17 cellular contexts compared by ENCODE assay signal in genomic region chr2:157933549-157933948, GRCh38.
"Had no signal": no experiment of that assay in that cellular context is flagged by ENCODE, and none has a peak within 500 bp of the region (broad histone marks: within the 10 kb centered on the region; RNA-seq: fewer than 3 reads in every experiment).

No MANE protein-coding gene starts in this region.

- H3K27me3 Mint-ChIP-seq: activated CD4-positive, alpha-beta memory T cell treated with anti-CD3 and anti-CD28 coated beads for 36 hours; activated CD4-positive, alpha-beta T cell treated with anti-CD3 and anti-CD28 coated beads for 36 hours; activated CD8-positive, alpha-beta memory T cell treated with anti-CD3 and anti-CD28 coated beads, Interleukin-2, amount 10 ng/mL, durations not matched to agents 7 days and 5 days; activated naive CD4-positive, alpha-beta T cell treated with anti-CD3 and anti-CD28 coated beads, Interleukin-2, amount 50 U/mL, for 24 hours had no signal

- H3K27ac Mint-ChIP-seq: activated CD4-positive, alpha-beta memory T cell treated with anti-CD3 and anti-CD28 coated beads for 36 hours; activated CD4-positive, alpha-beta T cell treated with anti-CD3 and anti-CD28 coated beads for 36 hours; activated CD8-positive, alpha-beta memory T cell treated with anti-CD3 and anti-CD28 coated beads, Interleukin-2, amount 10 ng/mL, durations not matched to agents 7 days and 5 days; activated naive CD4-positive, alpha-beta T cell treated with anti-CD3 and anti-CD28 coated beads, Interleukin-2, amount 50 U/mL, for 24 hours; naive thymus-derived CD4-positive, alpha-beta T cell; stimulated activated effector memory CD8-positive, alpha-beta T cell treated with anti-CD3 and anti-CD28 coated beads, Interleukin-12 subunit alpha, Interleukin-12 subunit beta, amount 100 ng/mL, for 72 hours had no signal

- H3K36me3 Mint-ChIP-seq: activated CD4-positive, alpha-beta memory T cell treated with anti-CD3 and anti-CD28 coated beads for 36 hours; activated CD8-positive, alpha-beta memory T cell treated with anti-CD3 and anti-CD28 coated beads, Interleukin-2, amount 10 ng/mL, durations not matched to agents 7 days and 5 days; activated naive CD4-positive, alpha-beta T cell treated with anti-CD3 and anti-CD28 coated beads, Interleukin-2, amount 50 U/mL, for 24 hours; stimulated activated effector memory CD8-positive, alpha-beta T cell treated with anti-CD3 and anti-CD28 coated beads, Interleukin-12 subunit alpha, Interleukin-12 subunit beta, amount 100 ng/mL, for 72 hours had no signal

- H3K27ac ChIP-seq: body of pancreas, coronary artery, WERI-Rb-1 had no signal

- H3K27me3 ChIP-seq: body of pancreas had no signal

- H3K4me1 Mint-ChIP-seq: activated CD8-positive, alpha-beta memory T cell treated with anti-CD3 and anti-CD28 coated beads, Interleukin-2, amount 10 ng/mL, durations not matched to agents 7 days and 5 days; stimulated activated effector memory CD8-positive, alpha-beta T cell treated with anti-CD3 and anti-CD28 coated beads, Interleukin-12 subunit alpha, Interleukin-12 subunit beta, amount 100 ng/mL, for 72 hours had no signal

- H3K4me3 Mint-ChIP-seq: activated CD4-positive, alpha-beta memory T cell treated with anti-CD3 and anti-CD28 coated beads for 36 hours; activated CD4-positive, alpha-beta T cell treated with anti-CD3 and anti-CD28 coated beads for 36 hours; activated CD8-positive, alpha-beta memory T cell treated with anti-CD3 and anti-CD28 coated beads, Interleukin-2, amount 10 ng/mL, durations not matched to agents 7 days and 5 days; activated naive CD4-positive, alpha-beta T cell treated with anti-CD3 and anti-CD28 coated beads, Interleukin-2, amount 50 U/mL, for 24 hours; naive thymus-derived CD4-positive, alpha-beta T cell; stimulated activated effector memory CD8-positive, alpha-beta T cell treated with anti-CD3 and anti-CD28 coated beads, Interleukin-12 subunit alpha, Interleukin-12 subunit beta, amount 100 ng/mL, for 72 hours had no signal

- H3K9me3 ChIP-seq: body of pancreas, mucosa of descending colon had no signal

- H3K4me3 ChIP-seq: body of pancreas, coronary artery, mucosa of descending colon had no signal

- ATAC-seq: activated CD4-positive, alpha-beta T cell treated with anti-CD3 and anti-CD28 coated beads for 36 hours; activated CD8-positive, alpha-beta memory T cell treated with anti-CD3 and anti-CD28 coated beads, Interleukin-2, amount 10 ng/mL, durations not matched to agents 7 days and 5 days; body of pancreas; left lobe of liver; mucosa of descending colon; naive thymus-derived CD4-positive, alpha-beta T cell; stimulated activated effector memory CD8-positive, alpha-beta T cell treated with anti-CD3 and anti-CD28 coated beads, Interleukin-12 subunit alpha, Interleukin-12 subunit beta, amount 100 ng/mL, for 72 hours had no signal

- DNase-seq: activated CD4-positive, alpha-beta memory T cell treated with anti-CD3 and anti-CD28 coated beads for 36 hours; activated CD4-positive, alpha-beta T cell treated with anti-CD3 and anti-CD28 coated beads for 36 hours; activated CD8-positive, alpha-beta memory T cell treated with anti-CD3 and anti-CD28 coated beads, Interleukin-2, amount 10 ng/mL, durations not matched to agents 7 days and 5 days; activated effector memory CD4-positive, alpha-beta T cell treated with Interleukin-2 at 50 U/mL for 16 hours; activated T-cell treated with anti-CD3 and anti-CD28 coated beads, Interleukin-2, amount 50 U/mL, for 1 hour; body of pancreas; central memory CD4-positive, alpha-beta T cell; effector CD8-positive, alpha-beta T cell; foreskin melanocyte; mucosa of descending colon; naive thymus-derived CD4-positive, alpha-beta T cell; posterior cingulate gyrus; WERI-Rb-1 had no signal

- H3K9me3 Mint-ChIP-seq: activated CD4-positive, alpha-beta memory T cell treated with anti-CD3 and anti-CD28 coated beads for 36 hours; activated naive CD4-positive, alpha-beta T cell treated with anti-CD3 and anti-CD28 coated beads, Interleukin-2, amount 50 U/mL, for 24 hours; stimulated activated effector memory CD8-positive, alpha-beta T cell treated with anti-CD3 and anti-CD28 coated beads, Interleukin-12 subunit alpha, Interleukin-12 subunit beta, amount 100 ng/mL, for 72 hours had no signal

- H3K36me3 ChIP-seq: WERI-Rb-1 had no signal
